21 cellular contexts compared by ENCODE assay signal in the genomic region with DNA sequence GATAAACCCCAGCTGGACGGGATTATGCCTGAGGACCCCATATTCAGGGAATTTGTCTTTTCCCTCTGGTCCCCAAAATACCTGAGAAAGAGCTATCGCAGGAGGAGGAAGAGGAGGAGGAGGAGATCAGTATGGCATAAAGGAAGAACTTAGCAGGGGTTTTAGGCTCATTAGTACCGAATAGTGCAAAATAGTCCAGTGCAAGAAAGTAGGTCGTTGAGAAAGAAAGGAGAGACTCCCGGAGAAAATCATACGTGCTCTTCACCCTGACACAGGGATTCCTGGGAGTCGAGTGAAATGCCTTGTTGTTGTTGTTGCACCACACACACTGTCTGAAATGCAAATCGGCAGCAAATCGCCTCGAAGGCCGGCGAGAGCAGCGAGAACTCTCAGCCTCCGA.
"Had no signal": no experiment of that assay in that cellular context is flagged by ENCODE, and none has a peak within 500 bp of the region (broad histone marks: within the 10 kb centered on the region; RNA-seq: fewer than 3 reads in every experiment).

No MANE protein-coding gene starts in this region.

- H3K36me3 ChIP-seq: adrenal gland, cardiac muscle cell, neural progenitor cell, stomach had no signal

- H3K4me3 ChIP-seq: adrenal gland, cardiac muscle cell, neural progenitor cell, psoas muscle, smooth muscle cell, stomach had no signal

- H3K9ac ChIP-seq: neural progenitor cell had no signal

- H3K9me3 ChIP-seq: adrenal gland, psoas muscle, stomach had no signal

- H3K4me2 ChIP-seq: neural progenitor cell, smooth muscle cell had no signal

- DNase-seq: activated CD4-positive, alpha-beta T cell treated with anti-CD3 and anti-CD28 coated beads for 36 hours; activated CD4-positive, alpha-beta T cell treated with anti-CD3 and anti-CD28 coated beads, Interleukin-2, amount 50 U/mL, for 48 hours; activated gamma-delta T cell; adrenal gland; dermis blood vessel endothelial cell; effector memory CD8-positive, alpha-beta T cell; foreskin keratinocyte; hippocampal formation; left cardiac atrium; mesendoderm; psoas muscle; stimulated activated CD4-positive, alpha-beta T cell treated with anti-CD3 and anti-CD28 coated beads, Interleukin-4, amount 100 ng/mL, for 1 hour; stomach; SW 1271; trophoblast cell had no signal

- H3K27ac ChIP-seq: adrenal gland, cardiac muscle cell, foreskin keratinocyte, neural progenitor cell, psoas muscle had no signal

- ATAC-seq: activated CD4-positive, alpha-beta T cell treated with anti-CD3 and anti-CD28 coated beads for 36 hours; activated naive CD4-positive, alpha-beta T cell treated with anti-CD3 and anti-CD28 coated beads, Interleukin-2, amount 50 U/mL, for 72 hours; effector memory CD8-positive, alpha-beta T cell; foreskin keratinocyte; left cardiac atrium; psoas muscle; sciatic nerve; stimulated activated effector memory CD8-positive, alpha-beta T cell treated with anti-CD3 and anti-CD28 coated beads, Interleukin-12 subunit alpha, Interleukin-12 subunit beta, amount 100 ng/mL, for 72 hours had no signal

- H3K27me3 ChIP-seq: adrenal gland, cardiac muscle cell, foreskin keratinocyte, neural progenitor cell, stomach had no signal

- H3K4me1 ChIP-seq: adrenal gland, foreskin keratinocyte, psoas muscle, stomach had no signal
